Comparison of ENCODE assay signal across 24 cellular contexts in genomic region chr6:157520117-157520406, GRCh38.
"Had no signal": no experiment of that assay in that cellular context is flagged by ENCODE, and none has a peak within 500 bp of the region (broad histone marks: within the 10 kb centered on the region; RNA-seq: fewer than 3 reads in every experiment).

No MANE protein-coding gene starts in this region.

- H3K27me3 ChIP-seq: breast epithelium, Peyer's patch, SJCRH30 had no signal

- DNase-seq: activated CD4-positive, alpha-beta T cell treated with anti-CD3 and anti-CD28 coated beads for 48 hours; activated CD4-positive, alpha-beta T cell treated with anti-CD3 and anti-CD28 coated beads, Interleukin-2, amount 50 U/mL, for 4 hours; activated CD4-positive, CD25-positive, alpha-beta regulatory T cell treated with anti-CD3 and anti-CD28 coated beads, Interleukin-2, amount 50 U/mL, for 72 hours; activated CD8-positive, alpha-beta memory T cell treated with anti-CD3 and anti-CD28 coated beads, Interleukin-2, amount 50 U/mL, for 48 hours; activated CD8-positive, alpha-beta T cell treated with anti-CD3 and anti-CD28 coated beads, Interleukin-2, amount 10 ng/mL, durations not matched to agents 7 days and 5 days; activated T-cell treated with anti-CD3 and anti-CD28 coated beads, Interleukin-2, amount 50 U/mL, for 1 hour; aorta; caudate nucleus; Karpas-422; MM.1S; NCI-H1105; NCI-H1436; NCI-H187; NCI-H2081; NCI-H510A treated with DMSO at 0.1 percent for 48 hours; NCI-H69; NK-92 treated with Interleukin-12 subunit alpha and Interleukin-12 subunit beta, amount 100 ng/mL, for 24 hours; Peyer's patch; Right ventricle myocardium superior; SJCRH30 had no signal

- H3K27ac Mint-ChIP-seq: activated CD8-positive, alpha-beta T cell treated with anti-CD3 and anti-CD28 coated beads, Interleukin-2, amount 10 ng/mL, durations not matched to agents 7 days and 5 days; activated naive CD4-positive, alpha-beta T cell treated with anti-CD3 and anti-CD28 coated beads, Interleukin-2, amount 50 U/mL, for 24 hours; T-helper 1 cell treated with Interleukin-12 subunit alpha and Interleukin-12 subunit beta and Interleukin-4 antibody, amounts not matched to agents 30 μg/mL and 1 μg/mL, for 36 hours had no signal

- H3K4me3 Mint-ChIP-seq: activated CD8-positive, alpha-beta T cell treated with anti-CD3 and anti-CD28 coated beads, Interleukin-2, amount 10 ng/mL, durations not matched to agents 7 days and 5 days; activated naive CD4-positive, alpha-beta T cell treated with anti-CD3 and anti-CD28 coated beads, Interleukin-2, amount 50 U/mL, for 24 hours; T-helper 1 cell treated with Interleukin-12 subunit alpha and Interleukin-12 subunit beta and Interleukin-4 antibody, amounts not matched to agents 30 μg/mL and 1 μg/mL, for 36 hours had no signal

- H3K27me3 Mint-ChIP-seq: activated naive CD4-positive, alpha-beta T cell treated with anti-CD3 and anti-CD28 coated beads, Interleukin-2, amount 50 U/mL, for 24 hours had no signal

- ATAC-seq: activated CD8-positive, alpha-beta T cell treated with anti-CD3 and anti-CD28 coated beads, Interleukin-2, amount 10 ng/mL, durations not matched to agents 7 days and 5 days had no signal

- H3K4me1 Mint-ChIP-seq: activated naive CD4-positive, alpha-beta T cell treated with anti-CD3 and anti-CD28 coated beads, Interleukin-2, amount 50 U/mL, for 24 hours had no signal

- H3K36me3 Mint-ChIP-seq: activated naive CD4-positive, alpha-beta T cell treated with anti-CD3 and anti-CD28 coated beads, Interleukin-2, amount 50 U/mL, for 24 hours had no signal

- H3K4me1 ChIP-seq: breast epithelium, Peyer's patch, SJCRH30 had no signal

- H3K36me3 ChIP-seq: breast epithelium, Peyer's patch, SJCRH30 had no signal

- H3K27ac ChIP-seq: breast epithelium, Peyer's patch, RWPE1, SJCRH30 had no signal

- H3K9me3 Mint-ChIP-seq: activated naive CD4-positive, alpha-beta T cell treated with anti-CD3 and anti-CD28 coated beads, Interleukin-2, amount 50 U/mL, for 24 hours; T-helper 1 cell treated with Interleukin-12 subunit alpha and Interleukin-12 subunit beta and Interleukin-4 antibody, amounts not matched to agents 30 μg/mL and 1 μg/mL, for 36 hours had no signal

- H3K4me3 ChIP-seq: breast epithelium, Peyer's patch, SJCRH30 had no signal

- H3K9me3 ChIP-seq: breast epithelium, Peyer's patch, SJCRH30 had no signal
